1 cellular context compared by ENCODE assay signal in the genomic region with DNA sequence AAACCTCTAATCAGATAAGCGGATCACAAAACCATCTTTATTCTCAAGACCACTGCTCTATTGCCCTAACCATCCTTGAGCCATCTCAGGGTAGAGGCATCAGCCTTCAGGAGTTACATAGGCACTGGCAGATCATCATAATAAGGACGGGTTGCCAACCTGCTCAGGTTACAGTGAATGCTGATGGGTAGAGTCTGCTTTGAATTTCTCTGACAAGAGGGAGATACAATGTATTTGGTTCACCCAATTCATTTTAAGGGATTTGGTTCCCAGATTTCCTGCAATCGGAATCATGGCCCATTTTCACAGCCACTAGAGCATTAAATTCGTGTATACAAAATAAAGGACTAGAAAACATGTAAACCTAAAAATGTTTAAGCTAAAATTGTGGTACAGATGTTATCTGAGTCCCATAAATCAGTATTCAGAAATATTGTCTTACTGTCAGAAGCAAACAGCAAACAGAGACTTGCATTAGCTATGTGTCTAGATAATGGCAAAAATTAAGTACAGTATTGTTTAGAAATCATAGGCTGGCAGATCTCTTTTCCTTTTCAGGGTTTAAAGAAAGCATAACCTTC.
TF ChIP-seq lines count a peak whose summit lies in the region.

No MANE protein-coding gene starts in this region.

TF ChIP-seq in K562, 482 proteins besides CTCF, POLR2A, EP300 and RAD21 (continued from another document):
- no peak for TF ChIP-seq ZBTB11 (CRISPR knock-in tag; IDR thresholded peaks at IDR 0.05)
- TF ChIP-seq MYBL2 (IDR thresholded peaks at IDR 0.05; ENCODE audit: low read depth): no peak
- no peak for TF ChIP-seq MYBL2 (CRISPR knock-in tag; IDR thresholded peaks at IDR 0.05; ENCODE audit: borderline replicate concordance)
- no peak for TF ChIP-seq EWSR1 (IDR thresholded peaks at IDR 0.05; ENCODE audit: borderline replicate concordance, low read depth, partially characterized antibody)
- TF ChIP-seq MEIS2 (IDR thresholded peaks at IDR 0.05; ENCODE audit: partially characterized antibody): peak; percentile 42
